Comparison of ENCODE assay signal across 20 cellular contexts in the genomic region with DNA sequence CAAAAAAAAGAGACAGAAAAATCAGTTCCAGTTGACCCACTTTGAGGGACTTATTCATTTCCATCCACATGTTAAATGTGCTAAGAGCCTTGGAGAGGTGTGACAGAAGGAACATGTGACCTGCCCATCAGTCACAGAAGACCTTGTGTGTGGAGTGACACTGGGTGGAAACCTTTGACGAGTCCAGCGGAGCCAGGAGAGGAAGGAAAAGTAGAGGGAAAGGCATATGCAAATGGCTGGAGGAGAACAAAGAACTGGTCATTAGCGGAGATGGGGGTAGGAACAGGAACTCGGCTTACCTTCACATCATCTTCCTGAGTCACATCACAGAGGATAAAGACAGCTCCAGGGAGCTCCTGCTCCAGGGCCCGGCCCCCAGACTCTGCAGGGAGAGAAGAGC. TPM values are rescaled to one million over a fixed set of nuclear protein-coding genes. Genes with fewer than 3 reads are reported as not detected.
DNase-seq lines count a peak whose midpoint lies in the region; ATAC-seq and TF ChIP-seq lines count a peak whose summit lies in the region.
"Had no signal": no experiment of that assay in that cellular context is flagged by ENCODE, and none has a peak within 500 bp of the region (broad histone marks: within the 10 kb centered on the region; RNA-seq: fewer than 3 reads in every experiment).

No MANE protein-coding gene starts in this region.

- no peaks in the 10 kb centered on the region for H3K9me3 Mint-ChIP-seq in activated naive CD4-positive, alpha-beta T cell treated with anti-CD3 and anti-CD28 coated beads, Interleukin-2, amount 50 U/mL, for 72 hours
- peaks cover 7% of the 10 kb centered on the region for H3K9me3 Mint-ChIP-seq in glutamatergic neuron (ENCODE audit: unreplicated experiment)
- H3K9me3 Mint-ChIP-seq in stimulated activated naive CD8-positive, alpha-beta T cell treated with anti-CD3 and anti-CD28 coated beads, Interleukin-15, amount 100 ng/mL, for 72 hours: no peaks in the 10 kb centered on the region

- no peak for TF ChIP-seq CTCF in glutamatergic neuron (IDR thresholded peaks at IDR 0.05; ENCODE audit: partially characterized antibody, unreplicated experiment)

- peak overlapping the region; percentile 54 to 58 for H3K27ac Mint-ChIP-seq in activated naive CD4-positive, alpha-beta T cell treated with anti-CD3 and anti-CD28 coated beads, Interleukin-2, amount 50 U/mL, for 72 hours
- H3K27ac Mint-ChIP-seq in glutamatergic neuron (ENCODE audit: unreplicated experiment): no peak overlapping the region
- H3K27ac Mint-ChIP-seq in stimulated activated naive CD8-positive, alpha-beta T cell treated with anti-CD3 and anti-CD28 coated beads, Interleukin-15, amount 100 ng/mL, for 72 hours: peak overlapping the region in 1 of 2 donors; percentile 75
- H3K27ac Mint-ChIP-seq: activated CD8-positive, alpha-beta memory T cell treated with anti-CD3 and anti-CD28 coated beads, Interleukin-2, amount 10 ng/mL, durations not matched to agents 7 days and 5 days had no signal

- no peak for ATAC-seq in activated naive CD4-positive, alpha-beta T cell treated with anti-CD3 and anti-CD28 coated beads, Interleukin-2, amount 50 U/mL, for 72 hours
- ATAC-seq in stimulated activated naive CD8-positive, alpha-beta T cell treated with anti-CD3 and anti-CD28 coated beads, Interleukin-15, amount 100 ng/mL, for 72 hours: no peak
- ATAC-seq in GM19324 (IDR thresholded peaks at IDR 0.05; ENCODE audit: low FRiP score, unreplicated experiment): no peak
- ATAC-seq in HG03108 (IDR thresholded peaks at IDR 0.05; ENCODE audit: unreplicated experiment): no peak
- ATAC-seq: activated CD8-positive, alpha-beta memory T cell treated with anti-CD3 and anti-CD28 coated beads, Interleukin-2, amount 10 ng/mL, durations not matched to agents 7 days and 5 days had no signal

- DNase-seq in activated naive CD4-positive, alpha-beta T cell treated with anti-CD3 and anti-CD28 coated beads, Interleukin-2, amount 50 U/mL, for 72 hours (ENCODE audit: low spot score in 2 of 2): no peak
- DNase-seq in activated naive CD4-positive, alpha-beta T cell treated with anti-CD3 and anti-CD28 coated beads, Interleukin-2, amount 50 U/mL, for 16 hours: no peak
- peak; percentile 39 for DNase-seq in SK-MEL-5 (ENCODE audit: low read depth, low spot score)
- no peak for DNase-seq in glutamatergic neuron
- no peak for DNase-seq in stimulated activated naive CD8-positive, alpha-beta T cell treated with anti-CD3 and anti-CD28 coated beads, Interleukin-15, amount 100 ng/mL, for 72 hours
- DNase-seq in HK-2 (ENCODE audit: unreplicated experiment): no peak
- DNase-seq: activated CD4-positive, CD25-positive, alpha-beta regulatory T cell; activated CD8-positive, alpha-beta memory T cell treated with anti-CD3 and anti-CD28 coated beads, Interleukin-2, amount 10 ng/mL, durations not matched to agents 7 days and 5 days; activated naive CD4-positive, alpha-beta T cell treated with Interleukin-2 at 50 U/mL for 16 hours; esophagus squamous epithelium; GDM1; H7; Kasumi-1; left ventricle myocardium inferior; NCI-H1417 treated with DMSO at 0.1 percent for 48 hours; NCI-H226; posterior cingulate gyrus; stimulated activated CD4-positive, alpha-beta T cell treated with anti-CD3 and anti-CD28 coated beads, Interleukin-4, amount 100 ng/mL, for 1 hour had no signal

- peaks cover 2% of the 10 kb centered on the region for H3K4me1 Mint-ChIP-seq in glutamatergic neuron (ENCODE audit: low read depth, unreplicated experiment)
- H3K4me1 Mint-ChIP-seq in stimulated activated naive CD8-positive, alpha-beta T cell treated with anti-CD3 and anti-CD28 coated beads, Interleukin-15, amount 100 ng/mL, for 72 hours: peaks cover 28% of the 10 kb centered on the region

- in situ Hi-C loops in SK-MEL-5 (cut with HindIII; ENCODE audit: low pct_unique_long_range_greater_than_20kb, low sequenced_read_pairs): no loop called here

- H3K27me3 Mint-ChIP-seq in glutamatergic neuron (ENCODE audit: unreplicated experiment): peaks cover 9% of the 10 kb centered on the region
- no peaks in the 10 kb centered on the region for H3K27me3 Mint-ChIP-seq in stimulated activated naive CD8-positive, alpha-beta T cell treated with anti-CD3 and anti-CD28 coated beads, Interleukin-15, amount 100 ng/mL, for 72 hours
- H3K27me3 Mint-ChIP-seq: activated CD8-positive, alpha-beta memory T cell treated with anti-CD3 and anti-CD28 coated beads, Interleukin-2, amount 10 ng/mL, durations not matched to agents 7 days and 5 days had no signal

- H3K4me3 Mint-ChIP-seq in glutamatergic neuron (ENCODE audit: unreplicated experiment): peak overlapping the region; percentile 24
- H3K4me3 Mint-ChIP-seq in stimulated activated naive CD8-positive, alpha-beta T cell treated with anti-CD3 and anti-CD28 coated beads, Interleukin-15, amount 100 ng/mL, for 72 hours: peak overlapping the region; percentile 21 to 36
- H3K4me3 Mint-ChIP-seq: activated CD8-positive, alpha-beta memory T cell treated with anti-CD3 and anti-CD28 coated beads, Interleukin-2, amount 10 ng/mL, durations not matched to agents 7 days and 5 days had no signal

- no peaks in the 10 kb centered on the region for H3K36me3 Mint-ChIP-seq in activated naive CD4-positive, alpha-beta T cell treated with anti-CD3 and anti-CD28 coated beads, Interleukin-2, amount 50 U/mL, for 72 hours
- H3K36me3 Mint-ChIP-seq in glutamatergic neuron (ENCODE audit: unreplicated experiment): peaks cover 4% of the 10 kb centered on the region
- H3K36me3 Mint-ChIP-seq: activated CD8-positive, alpha-beta memory T cell treated with anti-CD3 and anti-CD28 coated beads, Interleukin-2, amount 10 ng/mL, durations not matched to agents 7 days and 5 days had no signal

RNA-seq across cellular contexts. Expression of a gene that starts 2.3 kb away (rescaled TPM):
- 1 to 10 TPM; 1.3 to 1.7 TPM for total RNA-seq in activated naive CD4-positive, alpha-beta T cell treated with anti-CD3 and anti-CD28 coated beads, Interleukin-2, amount 50 U/mL, for 72 hours
- total RNA-seq in SK-MEL-5 (2014; rRNA removed; shearing (Covaris generic)): 53.9 and 58.9 TPM in 2 replicates
- polyA plus RNA-seq in SK-MEL-5 (2015; cell fraction: cytosol; rRNA removed): 56.0 and 80.0 TPM in 2 replicates
- 39.3 and 49.2 TPM in 2 replicates for polyA plus RNA-seq in SK-MEL-5 (2015; cell fraction: nucleus; rRNA removed)
- 1.0 TPM for total RNA-seq in glutamatergic neuron (ENCODE audit: unreplicated experiment)

RNA-seq across cellular contexts. Expression of a gene that starts 23.1 kb away (rescaled TPM):
- 10 to 100 TPM; 33.9 to 72.1 TPM for total RNA-seq in activated naive CD4-positive, alpha-beta T cell treated with anti-CD3 and anti-CD28 coated beads, Interleukin-2, amount 50 U/mL, for 72 hours
- 12.5 and 14.4 TPM in 2 replicates for total RNA-seq in SK-MEL-5 (2014; rRNA removed; shearing (Covaris generic))
- polyA plus RNA-seq in SK-MEL-5 (2015; cell fraction: cytosol; rRNA removed): 22.8 and 27.6 TPM in 2 replicates
- polyA plus RNA-seq in SK-MEL-5 (2015; cell fraction: nucleus; rRNA removed): 69.3 and 118 TPM in 2 replicates
- 22.3 TPM for total RNA-seq in glutamatergic neuron (ENCODE audit: unreplicated experiment)

RNA-seq across cellular contexts. Expression of a gene that starts 34.4 kb away (rescaled TPM):
- 10 to 100 TPM in 1 of 2 donors, 1 to 10 TPM in 1; 9.1 to 20.3 TPM for total RNA-seq in activated naive CD4-positive, alpha-beta T cell treated with anti-CD3 and anti-CD28 coated beads, Interleukin-2, amount 50 U/mL, for 72 hours
- total RNA-seq in SK-MEL-5 (2014; rRNA removed; shearing (Covaris generic)): 3.0 and 3.1 TPM in 2 replicates
- polyA plus RNA-seq in SK-MEL-5 (2015; cell fraction: cytosol; rRNA removed): 8.3 and 11.2 TPM in 2 replicates
- polyA plus RNA-seq in SK-MEL-5 (2015; cell fraction: nucleus; rRNA removed): 13.6 and 27.1 TPM in 2 replicates
- total RNA-seq in glutamatergic neuron (ENCODE audit: unreplicated experiment): 9.4 TPM

RNA-seq across cellular contexts. Expression of a gene that starts 38.2 kb away (rescaled TPM):
- 100 to 1,000 TPM in 1 of 2 donors, 10 to 100 TPM in 1; 93.1 to 133 TPM for total RNA-seq in activated naive CD4-positive, alpha-beta T cell treated with anti-CD3 and anti-CD28 coated beads, Interleukin-2, amount 50 U/mL, for 72 hours
- total RNA-seq in SK-MEL-5 (2014; rRNA removed; shearing (Covaris generic)): 26.3 and 30.2 TPM in 2 replicates
- 43.9 and 54.8 TPM in 2 replicates for polyA plus RNA-seq in SK-MEL-5 (2015; cell fraction: cytosol; rRNA removed)
- polyA plus RNA-seq in SK-MEL-5 (2015; cell fraction: nucleus; rRNA removed): 35.8 and 38.4 TPM in 2 replicates
- total RNA-seq in glutamatergic neuron (ENCODE audit: unreplicated experiment): 106 TPM

Comparison
In these comparisons a context has a peak if more than half of its experiments do, and no peak if none do; other contexts are left out.
1. RNA of a gene that starts 2.3 kb away (total RNA-seq): 53.9 to 58.9 TPM in SK-MEL-5; 1.3 to 1.7 TPM in activated naive CD4-positive, alpha-beta T cell treated with anti-CD3 and anti-CD28 coated beads, Interleukin-2, amount 50 U/mL, for 72 hours and 1.0 TPM in glutamatergic neuron (single experiment); every median in the first group is over 10 times any median in the second.